ENCODE assay signal across 1 cellular context in genomic region chr17:76009969-76010661, GRCh38.
TF ChIP-seq lines count a peak whose summit lies in the region.

No MANE protein-coding gene starts in this region.

TF ChIP-seq in GM23338, 12 proteins besides CTCF, POLR2A, EP300 and RAD21 (continued from another document):
- TF ChIP-seq, protein P1, sequence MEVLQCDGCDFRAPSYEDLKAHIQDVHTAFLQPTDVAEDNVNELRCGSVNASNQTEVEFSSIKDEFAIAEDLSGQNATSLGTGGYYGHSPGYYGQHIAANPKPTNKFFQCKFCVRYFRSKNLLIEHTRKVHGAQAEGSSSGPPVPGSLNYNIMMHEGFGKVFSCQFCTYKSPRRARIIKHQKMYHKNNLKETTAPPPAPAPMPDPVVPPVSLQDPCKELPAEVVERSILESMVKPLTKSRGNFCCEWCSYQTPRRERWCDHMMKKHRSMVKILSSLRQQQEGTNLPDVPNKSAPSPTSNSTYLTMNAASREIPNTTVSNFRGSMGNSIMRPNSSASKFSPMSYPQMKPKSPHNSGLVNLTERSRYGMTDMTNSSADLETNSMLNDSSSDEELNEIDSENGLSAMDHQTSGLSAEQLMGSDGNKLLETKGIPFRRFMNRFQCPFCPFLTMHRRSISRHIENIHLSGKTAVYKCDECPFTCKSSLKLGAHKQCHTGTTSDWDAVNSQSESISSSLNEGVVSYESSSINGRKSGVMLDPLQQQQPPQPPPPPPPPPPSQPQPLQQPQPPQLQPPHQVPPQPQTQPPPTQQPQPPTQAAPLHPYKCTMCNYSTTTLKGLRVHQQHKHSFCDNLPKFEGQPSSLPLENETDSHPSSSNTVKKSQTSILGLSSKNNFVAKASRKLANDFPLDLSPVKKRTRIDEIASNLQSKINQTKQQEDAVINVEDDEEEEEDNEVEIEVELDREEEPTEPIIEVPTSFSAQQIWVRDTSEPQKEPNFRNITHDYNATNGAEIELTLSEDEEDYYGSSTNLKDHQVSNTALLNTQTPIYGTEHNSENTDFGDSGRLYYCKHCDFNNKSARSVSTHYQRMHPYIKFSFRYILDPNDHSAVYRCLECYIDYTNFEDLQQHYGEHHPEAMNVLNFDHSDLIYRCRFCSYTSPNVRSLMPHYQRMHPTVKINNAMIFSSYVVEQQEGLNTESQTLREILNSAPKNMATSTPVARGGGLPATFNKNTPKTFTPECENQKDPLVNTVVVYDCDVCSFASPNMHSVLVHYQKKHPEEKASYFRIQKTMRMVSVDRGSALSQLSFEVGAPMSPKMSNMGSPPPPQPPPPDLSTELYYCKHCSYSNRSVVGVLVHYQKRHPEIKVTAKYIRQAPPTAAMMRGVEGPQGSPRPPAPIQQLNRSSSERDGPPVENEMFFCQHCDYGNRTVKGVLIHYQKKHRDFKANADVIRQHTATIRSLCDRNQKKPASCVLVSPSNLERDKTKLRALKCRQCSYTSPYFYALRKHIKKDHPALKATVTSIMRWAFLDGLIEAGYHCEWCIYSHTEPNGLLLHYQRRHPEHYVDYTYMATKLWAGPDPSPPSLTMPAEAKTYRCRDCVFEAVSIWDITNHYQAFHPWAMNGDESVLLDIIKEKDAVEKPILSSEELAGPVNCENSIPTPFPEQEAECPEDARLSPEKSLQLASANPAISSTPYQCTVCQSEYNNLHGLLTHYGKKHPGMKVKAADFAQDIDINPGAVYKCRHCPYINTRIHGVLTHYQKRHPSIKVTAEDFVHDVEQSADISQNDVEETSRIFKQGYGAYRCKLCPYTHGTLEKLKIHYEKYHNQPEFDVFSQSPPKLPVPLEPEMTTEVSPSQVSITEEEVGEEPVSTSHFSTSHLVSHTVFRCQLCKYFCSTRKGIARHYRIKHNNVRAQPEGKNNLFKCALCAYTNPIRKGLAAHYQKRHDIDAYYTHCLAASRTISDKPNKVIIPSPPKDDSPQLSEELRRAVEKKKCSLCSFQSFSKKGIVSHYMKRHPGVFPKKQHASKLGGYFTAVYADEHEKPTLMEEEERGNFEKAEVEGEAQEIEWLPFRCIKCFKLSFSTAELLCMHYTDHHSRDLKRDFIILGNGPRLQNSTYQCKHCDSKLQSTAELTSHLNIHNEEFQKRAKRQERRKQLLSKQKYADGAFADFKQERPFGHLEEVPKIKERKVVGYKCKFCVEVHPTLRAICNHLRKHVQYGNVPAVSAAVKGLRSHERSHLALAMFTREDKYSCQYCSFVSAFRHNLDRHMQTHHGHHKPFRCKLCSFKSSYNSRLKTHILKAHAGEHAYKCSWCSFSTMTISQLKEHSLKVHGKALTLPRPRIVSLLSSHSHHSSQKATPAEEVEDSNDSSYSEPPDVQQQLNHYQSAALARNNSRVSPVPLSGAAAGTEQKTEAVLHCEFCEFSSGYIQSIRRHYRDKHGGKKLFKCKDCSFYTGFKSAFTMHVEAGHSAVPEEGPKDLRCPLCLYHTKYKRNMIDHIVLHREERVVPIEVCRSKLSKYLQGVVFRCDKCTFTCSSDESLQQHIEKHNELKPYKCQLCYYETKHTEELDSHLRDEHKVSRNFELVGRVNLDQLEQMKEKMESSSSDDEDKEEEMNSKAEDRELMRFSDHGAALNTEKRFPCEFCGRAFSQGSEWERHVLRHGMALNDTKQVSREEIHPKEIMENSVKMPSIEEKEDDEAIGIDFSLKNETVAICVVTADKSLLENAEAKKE (CRISPR knock-in tag; IDR thresholded peaks at IDR 0.05), result no peak
- no peak for TF ChIP-seq CREB1 (CRISPR knock-in tag; IDR thresholded peaks at IDR 0.05; ENCODE audit: low read depth)
- TF ChIP-seq NANOG (IDR thresholded peaks at IDR 0.05; ENCODE audit: borderline replicate concordance), result no peak
- no peak for TF ChIP-seq ZNF114 (CRISPR knock-in tag; IDR thresholded peaks at IDR 0.05)
- TF ChIP-seq EZH2phosphoT487 (IDR thresholded peaks at IDR 0.05; ENCODE audit: unreplicated experiment), result no peak
- TF ChIP-seq, protein P2, sequence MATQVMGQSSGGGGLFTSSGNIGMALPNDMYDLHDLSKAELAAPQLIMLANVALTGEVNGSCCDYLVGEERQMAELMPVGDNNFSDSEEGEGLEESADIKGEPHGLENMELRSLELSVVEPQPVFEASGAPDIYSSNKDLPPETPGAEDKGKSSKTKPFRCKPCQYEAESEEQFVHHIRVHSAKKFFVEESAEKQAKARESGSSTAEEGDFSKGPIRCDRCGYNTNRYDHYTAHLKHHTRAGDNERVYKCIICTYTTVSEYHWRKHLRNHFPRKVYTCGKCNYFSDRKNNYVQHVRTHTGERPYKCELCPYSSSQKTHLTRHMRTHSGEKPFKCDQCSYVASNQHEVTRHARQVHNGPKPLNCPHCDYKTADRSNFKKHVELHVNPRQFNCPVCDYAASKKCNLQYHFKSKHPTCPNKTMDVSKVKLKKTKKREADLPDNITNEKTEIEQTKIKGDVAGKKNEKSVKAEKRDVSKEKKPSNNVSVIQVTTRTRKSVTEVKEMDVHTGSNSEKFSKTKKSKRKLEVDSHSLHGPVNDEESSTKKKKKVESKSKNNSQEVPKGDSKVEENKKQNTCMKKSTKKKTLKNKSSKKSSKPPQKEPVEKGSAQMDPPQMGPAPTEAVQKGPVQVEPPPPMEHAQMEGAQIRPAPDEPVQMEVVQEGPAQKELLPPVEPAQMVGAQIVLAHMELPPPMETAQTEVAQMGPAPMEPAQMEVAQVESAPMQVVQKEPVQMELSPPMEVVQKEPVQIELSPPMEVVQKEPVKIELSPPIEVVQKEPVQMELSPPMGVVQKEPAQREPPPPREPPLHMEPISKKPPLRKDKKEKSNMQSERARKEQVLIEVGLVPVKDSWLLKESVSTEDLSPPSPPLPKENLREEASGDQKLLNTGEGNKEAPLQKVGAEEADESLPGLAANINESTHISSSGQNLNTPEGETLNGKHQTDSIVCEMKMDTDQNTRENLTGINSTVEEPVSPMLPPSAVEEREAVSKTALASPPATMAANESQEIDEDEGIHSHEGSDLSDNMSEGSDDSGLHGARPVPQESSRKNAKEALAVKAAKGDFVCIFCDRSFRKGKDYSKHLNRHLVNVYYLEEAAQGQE (IDR thresholded peaks at IDR 0.05; ENCODE audit: unreplicated experiment), result no peak
TF ChIP-seq in GM23338: peak in this region for 0.
